ENCODE assay signal across 18 cellular contexts in the genomic region with DNA sequence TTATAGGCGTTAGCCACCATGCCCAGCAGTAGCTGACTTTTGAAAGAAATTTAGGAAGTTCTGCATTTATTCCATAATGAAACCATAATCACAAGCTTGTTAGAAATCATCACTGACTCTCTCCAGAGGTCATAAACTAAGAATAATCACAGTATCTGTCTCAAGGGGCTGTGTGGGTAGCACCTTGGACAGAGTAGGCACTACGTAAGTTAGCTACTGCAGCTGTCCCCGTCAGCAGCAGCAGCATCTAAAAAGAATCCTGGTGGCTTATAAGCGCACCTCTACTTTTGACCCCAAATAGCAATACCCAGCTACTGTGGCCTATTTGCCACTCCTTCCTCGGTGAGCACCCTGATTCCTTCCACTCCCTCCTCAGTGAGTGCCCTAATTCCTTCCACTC. TPM values are rescaled to one million over a fixed set of nuclear protein-coding genes. Genes with fewer than 3 reads are reported as not detected.
DNase-seq lines count a peak whose midpoint lies in the region; ATAC-seq, FAIRE-seq and TF ChIP-seq lines count a peak whose summit lies in the region.
"Had no signal": no experiment of that assay in that cellular context is flagged by ENCODE, and none has a peak within 500 bp of the region (broad histone marks: within the 10 kb centered on the region; RNA-seq: fewer than 3 reads in every experiment).

No MANE protein-coding gene starts in this region.

- intact Hi-C loops in kidney (cut with DNase I) (no loop called here), pancreas (cut with DNase I) (no loop called here)

- DNase-seq in myocyte (ENCODE audit: low read depth) (peak; percentile 33), amniotic stem cell (lab: John Stamatoyannopoulos, UW) (no peak), kidney (no peak), pancreas (no peak)
- no peak for DNase-seq in stimulated activated effector memory CD8-positive, alpha-beta T cell treated with anti-CD3 and anti-CD28 coated beads, Interleukin-12 subunit alpha, Interleukin-12 subunit beta, amount 100 ng/mL, for 72 hours (ENCODE audit: low spot score in 2 of 2)
- DNase-seq: 8988T; Calu3; CD8-positive, alpha-beta T cell; DMS 273 treated with DMSO at 0.1 percent for 48 hours; GM23248; HCEC 1CT; HFFc6 had no signal

- peak overlapping the region; percentile 27 for H3K27ac Mint-ChIP-seq in stimulated activated effector memory CD8-positive, alpha-beta T cell treated with anti-CD3 and anti-CD28 coated beads, Interleukin-12 subunit alpha, Interleukin-12 subunit beta, amount 100 ng/mL, for 72 hours
- H3K27ac Mint-ChIP-seq: CD8-positive, alpha-beta T cell; HFFc6 had no signal

- FAIRE-seq in kidney (lab: Jason Lieb, UNC) = no peak
- FAIRE-seq in pancreas (lab: Jason Lieb, UNC) = no peak
- FAIRE-seq: GM12891, H54 had no signal

- no peak for TF ChIP-seq CTCF in kidney (IDR thresholded peaks at IDR 0.05; ENCODE audit: borderline replicate concordance, extremely low read depth, insufficient read depth)
- no peak for TF ChIP-seq CTCF in pancreas (IDR thresholded peaks at IDR 0.05)

- no peak overlapping the region for H3K9ac ChIP-seq in BLaER1
- H3K9ac ChIP-seq in kidney (ENCODE audit: low read length in 2 of 2) = no peak overlapping the region
- H3K9ac ChIP-seq: BLaER1 treated with 17β-estradiol and CSF1 and Interleukin-3, amounts not matched to agents 10 nM and 100 nM; GM23248 had no signal

- 92 to 95% methylated on average over 5 of the region's 5 CpGs for WGBS in pancreas, 2 donors

- H3K9me3 Mint-ChIP-seq in stimulated activated effector memory CD8-positive, alpha-beta T cell treated with anti-CD3 and anti-CD28 coated beads, Interleukin-12 subunit alpha, Interleukin-12 subunit beta, amount 100 ng/mL, for 72 hours = no peaks in the 10 kb centered on the region
- H3K9me3 Mint-ChIP-seq: CD8-positive, alpha-beta T cell; HFFc6 had no signal

- TF ChIP-seq RAD21 in Ishikawa (IDR thresholded peaks at IDR 0.05; ENCODE audit: low read depth) = no peak

- no peak overlapping the region for H3K27ac ChIP-seq in BLaER1
- H3K27ac ChIP-seq in kidney (ENCODE audit: low read depth in 2 of 2, low read length in 2 of 2) = no peak overlapping the region
- no peak overlapping the region for H3K27ac ChIP-seq in pancreas
- H3K27ac ChIP-seq: BLaER1 treated with 17β-estradiol and CSF1 and Interleukin-3, amounts not matched to agents 10 nM and 100 nM; GM23248; HL-60 had no signal

- ATAC-seq in stimulated activated effector memory CD8-positive, alpha-beta T cell treated with anti-CD3 and anti-CD28 coated beads, Interleukin-12 subunit alpha, Interleukin-12 subunit beta, amount 100 ng/mL, for 72 hours = no peak
- ATAC-seq in pancreas = no peak
- ATAC-seq: CD8-positive, alpha-beta T cell had no signal

- H3K36me3 Mint-ChIP-seq in stimulated activated effector memory CD8-positive, alpha-beta T cell treated with anti-CD3 and anti-CD28 coated beads, Interleukin-12 subunit alpha, Interleukin-12 subunit beta, amount 100 ng/mL, for 72 hours = peaks cover 82% of the 10 kb centered on the region

- peaks cover 23% of the 10 kb centered on the region for H3K4me1 Mint-ChIP-seq in stimulated activated effector memory CD8-positive, alpha-beta T cell treated with anti-CD3 and anti-CD28 coated beads, Interleukin-12 subunit alpha, Interleukin-12 subunit beta, amount 100 ng/mL, for 72 hours

- H3K4me1 ChIP-seq in BLaER1 (peaks cover 8% of the 10 kb centered on the region), kidney (ENCODE audit: control insufficient read depth in 1 of 2, insufficient read depth in 1 of 2, low read depth in 1 of 2, low read length in 2 of 2) (no peaks in the 10 kb centered on the region), pancreas (peaks cover 5 to 15% (median 5%) of the 10 kb centered on the region in 3 donors)

- no peak for TF ChIP-seq EP300 in Ishikawa (IDR thresholded peaks at IDR 0.05; ENCODE audit: borderline replicate concordance)

- peak overlapping the region; percentile 25 for H3K4me2 ChIP-seq in BLaER1

- H3K36me3 ChIP-seq in BLaER1 (no peaks in the 10 kb centered on the region; the same call in 1 of the 2 replicates), kidney (ENCODE audit: control insufficient read depth in 1 of 2, insufficient read depth in 2 of 2, low read length in 2 of 2) (no peaks in the 10 kb centered on the region), pancreas (no peaks in the 10 kb centered on the region)

- H4K20me1 ChIP-seq in BLaER1 = no peaks in the 10 kb centered on the region
- H4K20me1 ChIP-seq: BLaER1 treated with 17β-estradiol and CSF1 and Interleukin-3, amounts not matched to agents 10 nM and 100 nM had no signal

- no peaks in the 10 kb centered on the region for H3K27me3 ChIP-seq in BLaER1
- H3K27me3 ChIP-seq in pancreas = no peaks in the 10 kb centered on the region
- H3K27me3 ChIP-seq: BLaER1 treated with 17β-estradiol and CSF1 and Interleukin-3, amounts not matched to agents 10 nM and 100 nM had no signal

- H3K9me3 ChIP-seq in BLaER1 (no peaks in the 10 kb centered on the region), kidney (ENCODE audit: control insufficient read depth in 1 of 2, low read length in 2 of 2) (no peaks in the 10 kb centered on the region), pancreas (no peaks in the 10 kb centered on the region)
- H3K9me3 ChIP-seq: BLaER1 treated with 17β-estradiol and CSF1 and Interleukin-3, amounts not matched to agents 10 nM and 100 nM had no signal

- H3K4me3 ChIP-seq in BLaER1 (no peak overlapping the region), kidney (ENCODE audit: low read length in 2 of 2) (no peak overlapping the region), pancreas (no peak overlapping the region)
- H3K4me3 ChIP-seq: BLaER1 treated with 17β-estradiol and CSF1 and Interleukin-3, amounts not matched to agents 10 nM and 100 nM; GM23248 had no signal

- H3K4me3 Mint-ChIP-seq in stimulated activated effector memory CD8-positive, alpha-beta T cell treated with anti-CD3 and anti-CD28 coated beads, Interleukin-12 subunit alpha, Interleukin-12 subunit beta, amount 100 ng/mL, for 72 hours = no peak overlapping the region
- H3K4me3 Mint-ChIP-seq: CD8-positive, alpha-beta T cell; HFFc6 had no signal

TF ChIP-seq in Ishikawa, 13 proteins besides CTCF, POLR2A, EP300 and RAD21:
- TF ChIP-seq REST (IDR thresholded peaks at IDR 0.05; ENCODE audit: low read depth) (peak; percentile 65; the same call in 1 of the 2 replicates), USF1 (IDR thresholded peaks at IDR 0.05) (no peak)

RNA-seq across cellular contexts. Expression of gene RPL35A, which starts 57.8 kb away (rescaled TPM):
- total RNA-seq in myocyte (553 and 684 TPM in 2 replicates), kidney (721 TPM), pancreas (100 to 1,000 TPM; 466 to 854 (median 649) TPM)
- polyA plus RNA-seq in myocyte (2012) = 1,341 TPM
- polyA plus RNA-seq in kidney (ENCODE audit: insufficient read depth, low read depth, low replicate concordance) (1,510 TPM), pancreas (1,000 to 10,000 TPM in 1 of 2 donors, 100 to 1,000 TPM in 1; 982 to 1,015 TPM)
